7 cellular contexts compared by ENCODE assay signal in genomic region chr12:121992059-121992879, GRCh38. TPM values are rescaled to one million over a fixed set of nuclear protein-coding genes. Genes with fewer than 3 reads are reported as not detected.
DNase-seq lines count a peak whose midpoint lies in the region; ATAC-seq, FAIRE-seq and TF ChIP-seq lines count a peak whose summit lies in the region.

No MANE protein-coding gene starts in this region.

- H3K4me3 ChIP-seq in SJSA1 = no peak overlapping the region
- H3K4me3 ChIP-seq in vagina = no peak overlapping the region

- H3K27ac ChIP-seq in SJSA1 (peak overlapping the region; percentile 71), vagina (peak overlapping the region; percentile 3)

- peak; percentile 73 to 75 for DNase-seq in SJSA1 (ENCODE audit: low read depth in 1 of 2, low spot score in 2 of 2)
- peak; percentile 91 for DNase-seq in amniotic stem cell (lab: John Stamatoyannopoulos, UW)
- DNase-seq in midbrain (lab: John Stamatoyannopoulos, UW) = peak; percentile 21
- DNase-seq in vagina (ENCODE audit: extremely low spot score in 2 of 2) = no peak
- DNase-seq in frontal cortex (ENCODE audit: low spot score in 2 of 2) = no peak

- peak; percentile 80 for ATAC-seq in GM18907 (IDR thresholded peaks at IDR 0.05; ENCODE audit: unreplicated experiment)
- ATAC-seq in HG03039 (IDR thresholded peaks at IDR 0.05; ENCODE audit: unreplicated experiment) = peak; percentile 63

- H3K4me1 ChIP-seq in SJSA1 (replicated peaks) (peaks cover 21% of the 10 kb centered on the region), vagina (no peaks in the 10 kb centered on the region)

- TF ChIP-seq CTCF in vagina (IDR thresholded peaks at IDR 0.05) = no peak

- no peaks in the 10 kb centered on the region for H3K9me3 ChIP-seq in SJSA1 (replicated peaks)
- H3K9me3 ChIP-seq in vagina = no peaks in the 10 kb centered on the region

- no peak for TF ChIP-seq POLR2A in vagina (IDR thresholded peaks at IDR 0.05)

- no peaks in the 10 kb centered on the region for H3K27me3 ChIP-seq in SJSA1 (replicated peaks)
- H3K27me3 ChIP-seq in vagina = no peaks in the 10 kb centered on the region

- intact Hi-C loops in vagina (cut with DNase I) = no loop called here

- H3K36me3 ChIP-seq in SJSA1 = no peaks in the 10 kb centered on the region
- no peaks in the 10 kb centered on the region for H3K36me3 ChIP-seq in vagina

- no peak for FAIRE-seq in frontal cortex (lab: Jason Lieb, UNC)

RNA-seq across cellular contexts. Expression of gene BCL7A, which starts 29.4 kb away (rescaled TPM):
- total RNA-seq in SJSA1 (2014; rRNA removed; shearing (Covaris generic)) = 1.5 and 6.4 TPM in 2 replicates
- 8.1 TPM for total RNA-seq in vagina
- 88.0 TPM for total RNA-seq in frontal cortex

Comparison
In these comparisons a context has a peak if more than half of its experiments do, and no peak if none do; other contexts are left out.
1. DNase-seq: peak in SJSA1 (2 of 2), amniotic stem cell (single experiment) and midbrain (single experiment); none in vagina (0 of 2) and frontal cortex (0 of 2).